In the genomic region with DNA sequence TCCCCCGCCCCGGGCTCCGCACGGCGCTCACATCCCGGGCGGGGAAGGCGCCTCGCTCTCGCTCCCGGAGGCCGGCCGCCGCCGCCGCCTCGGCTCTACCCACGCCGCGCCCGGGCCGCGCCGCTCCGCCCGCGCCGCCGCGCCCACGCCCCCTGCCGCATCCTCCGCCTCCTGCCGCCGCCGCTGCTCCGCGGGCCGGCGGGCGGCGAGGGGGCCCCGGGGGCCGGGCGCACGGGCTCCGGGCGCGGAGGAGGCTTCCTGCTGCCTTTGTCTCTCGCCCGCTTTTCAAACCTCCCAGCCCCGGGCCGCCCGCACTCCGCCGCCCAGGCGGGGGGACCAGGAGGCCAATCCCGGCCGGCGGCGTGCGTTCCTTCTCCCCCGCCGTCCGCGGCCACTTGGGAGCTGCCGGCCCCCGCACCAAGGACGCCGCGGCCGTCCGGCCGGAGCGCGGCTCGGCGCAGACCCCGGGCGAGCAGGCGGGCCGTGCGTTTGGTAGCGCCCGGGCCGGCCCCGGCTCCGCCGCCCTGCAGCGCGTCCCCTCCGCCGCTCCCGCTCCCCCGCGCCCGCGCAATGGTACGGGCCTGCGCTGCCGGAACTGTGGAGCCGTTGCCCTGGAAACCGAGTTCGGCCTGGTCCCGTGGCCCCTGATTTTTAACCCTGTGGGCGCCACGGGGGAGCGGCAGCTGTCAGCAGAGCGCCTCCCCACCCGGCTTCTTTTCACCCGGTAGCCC, we compare ENCODE assay signal across 8 cellular contexts. TPM values are rescaled to one million over a fixed set of nuclear protein-coding genes. Genes with fewer than 3 reads are reported as not detected.
DNase-seq lines count a peak whose midpoint lies in the region; ATAC-seq and TF ChIP-seq lines count a peak whose summit lies in the region.

A gene with protein sequence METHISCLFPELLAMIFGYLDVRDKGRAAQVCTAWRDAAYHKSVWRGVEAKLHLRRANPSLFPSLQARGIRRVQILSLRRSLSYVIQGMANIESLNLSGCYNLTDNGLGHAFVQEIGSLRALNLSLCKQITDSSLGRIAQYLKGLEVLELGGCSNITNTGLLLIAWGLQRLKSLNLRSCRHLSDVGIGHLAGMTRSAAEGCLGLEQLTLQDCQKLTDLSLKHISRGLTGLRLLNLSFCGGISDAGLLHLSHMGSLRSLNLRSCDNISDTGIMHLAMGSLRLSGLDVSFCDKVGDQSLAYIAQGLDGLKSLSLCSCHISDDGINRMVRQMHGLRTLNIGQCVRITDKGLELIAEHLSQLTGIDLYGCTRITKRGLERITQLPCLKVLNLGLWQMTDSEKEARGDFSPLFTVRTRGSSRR (minus strand): TSS at position 287 of the 731 bp plus-strand sequence. CDS start 515 bp downstream, outside the sequence.

- TF ChIP-seq CTCF in kidney epithelial cell (IDR thresholded peaks at IDR 0.05; ENCODE audit: insufficient read depth, low read length, poor library complexity, severe bottlenecking), result no peak

- H3K4me1 ChIP-seq in ACC112 (ENCODE audit: control insufficient read depth, insufficient read depth, low read length, unreplicated experiment), result peaks cover 34% of the 10 kb centered on the region

- ATAC-seq in GM18907 (IDR thresholded peaks at IDR 0.05; ENCODE audit: unreplicated experiment) (peak; percentile 58), HG03135 (IDR thresholded peaks at IDR 0.05; ENCODE audit: unreplicated experiment) (peak; percentile 58)

- H2AFZ ChIP-seq in ACC112 (ENCODE audit: low read length, unreplicated experiment), result peak within 1 kb of the TSS; percentile 100

- H3K79me2 ChIP-seq in ACC112 (ENCODE audit: control insufficient read depth, insufficient read depth, low read length, unreplicated experiment), result peaks cover 47% of the 10 kb centered on the region

- H3K27me3 ChIP-seq in ACC112 (ENCODE audit: insufficient read depth, low read length) (no peaks in the 10 kb centered on the region), kidney epithelial cell (ENCODE audit: control insufficient read depth, insufficient read depth, low read length) (no peaks in the 10 kb centered on the region)

- H3K4me3 ChIP-seq in ACC112 (ENCODE audit: low read depth, low read length) (peak within 1 kb of the TSS; percentile 95), kidney epithelial cell (ENCODE audit: low read depth, low read length) (peak within 1 kb of the TSS; percentile 74)

- DNase-seq in NCI-H345 (lab: John Stamatoyannopoulos, UW) (peak; percentile 87), cerebellar cortex (ENCODE audit: low spot score) (peak; percentile 88), kidney epithelial cell (ENCODE audit: low read depth) (peak; percentile 51)
- peak; percentile 88 for DNase-seq in activated CD4-positive, CD25-positive, alpha-beta regulatory T cell treated with anti-CD3 and anti-CD28 coated beads, Interleukin-2, amount 50 U/mL, for 72 hours
- peak; percentile 92 for DNase-seq in stimulated activated CD4-positive, alpha-beta T cell treated with anti-CD3 and anti-CD28 coated beads, Interleukin-15, amount 100 ng/mL, for 24 hours

- H3K27ac ChIP-seq in ACC112 (ENCODE audit: low read depth, low read length), result peak within 1 kb of the TSS; percentile 80

- H3K36me3 ChIP-seq in ACC112 (ENCODE audit: insufficient read depth, low read length) (no peaks in the 10 kb centered on the region), kidney epithelial cell (ENCODE audit: control insufficient read depth, insufficient read depth, low read length) (no peaks in the 10 kb centered on the region)

RNA-seq across cellular contexts. Expression of the gene that starts here (rescaled TPM):
- 17.1 and 18.6 TPM in 2 replicates for total RNA-seq in kidney epithelial cell

Comparison
In these comparisons a context has a peak if more than half of its experiments do, and no peak if none do; other contexts are left out.
1. Peak in every context shown above with its lines: DNase-seq, ATAC-seq, H3K4me3 ChIP-seq and H3K27ac ChIP-seq.